In genomic region chr20:8018928-8019177, GRCh38 we compare ENCODE assay signal across 8 cellular contexts. TPM values are rescaled to one million over a fixed set of nuclear protein-coding genes. Genes with fewer than 3 reads are reported as not detected.
DNase-seq lines count a peak whose midpoint lies in the region; ATAC-seq and TF ChIP-seq lines count a peak whose summit lies in the region.

No MANE protein-coding gene starts in this region.

- intact Hi-C loops in sigmoid colon (cut with DNase I), result loop anchor here (10.0 kb wide), 1 partner anchor 84 kb away; no protein-coding TSS in a partner anchor

- 0 to 1% methylated on average over 11 of the region's 11 CpGs for WGBS in sigmoid colon, 2 donors

- no peak overlapping the region for H3K27ac Mint-ChIP-seq in GM23338

- H3K36me3 ChIP-seq in GM23338 (ENCODE audit: insufficient read depth) (no peaks in the 10 kb centered on the region), cardiac muscle cell (no peaks in the 10 kb centered on the region), sigmoid colon (no peaks in the 10 kb centered on the region)

- no peaks in the 10 kb centered on the region for H3K79me2 ChIP-seq in GM23338 (replicated peaks; ENCODE audit: insufficient read depth)

- H3K4me1 ChIP-seq in GM23338 (ENCODE audit: insufficient read depth) (peaks cover 4% of the 10 kb centered on the region), cardiac muscle cell (ENCODE audit: low read depth) (peaks cover 41% of the 10 kb centered on the region), sigmoid colon (peaks cover 0 to 47% (median 40%) of the 10 kb centered on the region in 4 donors)

- peak overlapping the region; percentile 84 for H2AFZ ChIP-seq in GM23338

- peak overlapping the region; percentile 93 for H3K4me2 ChIP-seq in GM23338

- H3K36me3 Mint-ChIP-seq in GM23338 (ENCODE audit: low read depth), result no peaks in the 10 kb centered on the region; the same call in 2 of the 3 replicates

- no peaks in the 10 kb centered on the region for H3K9me3 ChIP-seq in cardiac muscle cell (ENCODE audit: low read depth)
- H3K9me3 ChIP-seq in sigmoid colon, result no peaks in the 10 kb centered on the region

- no peak for TF ChIP-seq EP300 in sigmoid colon (IDR thresholded peaks at IDR 0.05)

- no peak for TF ChIP-seq POLR2A in sigmoid colon (IDR thresholded peaks at IDR 0.05)

- H3K27me3 Mint-ChIP-seq in GM23338 (ENCODE audit: insufficient read depth, low read depth, poor library complexity), result peaks cover 3% of the 10 kb centered on the region

- H3K27me3 ChIP-seq in GM23338 (ENCODE audit: insufficient read depth), result no peaks in the 10 kb centered on the region
- H3K27me3 ChIP-seq in cardiac muscle cell, result no peaks in the 10 kb centered on the region
- H3K27me3 ChIP-seq in sigmoid colon, result no peaks in the 10 kb centered on the region

- H3K9me3 Mint-ChIP-seq in GM23338, result no peaks in the 10 kb centered on the region

- no peaks in the 10 kb centered on the region for H3F3A ChIP-seq in GM23338 (replicated peaks; ENCODE audit: low read depth)

- peak overlapping the region; percentile 88 for H3K4me3 Mint-ChIP-seq in GM23338

- H3K27ac ChIP-seq in GM23338 (ENCODE audit: low read depth) (no peak overlapping the region), VCaP (peak overlapping the region; percentile 98), cardiac muscle cell (peak overlapping the region; percentile 97), sigmoid colon (peak overlapping the region; percentile 95 to 100 (median 99))

- DNase-seq in NCI-H1436 (lab: John Stamatoyannopoulos, UW) (peak; percentile 44), NCI-H1436 treated with DMSO at 0.1 percent for 48 hours (lab: John Stamatoyannopoulos, UW) (no peak), GM23338 (ENCODE audit: low spot score) (no peak), LNCaP clone FGC (ENCODE audit: low read depth) (no peak), cardiac muscle cell (ENCODE audit: low read depth in 1 of 2, low spot score in 1 of 2) (peak; percentile 49 to 53), sigmoid colon (no peak), T1000 (lab: John Stamatoyannopoulos, UW) (no peak)

- peak overlapping the region; percentile 64 for H3K4me3 ChIP-seq in GM23338
- peak overlapping the region; percentile 73 for H3K4me3 ChIP-seq in LNCaP clone FGC (ENCODE audit: low read depth, low read length)
- peak overlapping the region; percentile 87 for H3K4me3 ChIP-seq in cardiac muscle cell
- H3K4me3 ChIP-seq in sigmoid colon, result peak overlapping the region; percentile 64 to 97 (median 80)

- H3K4me1 Mint-ChIP-seq in GM23338, result peaks cover 10% of the 10 kb centered on the region; the same call in 2 of the 3 replicates

- ATAC-seq in GM23338, result peak; percentile 20

- TF ChIP-seq CTCF in GM23338 (conservative IDR thresholded peaks at IDR 0.05; ENCODE audit: low read depth in 2 of 2), result no peak
- TF ChIP-seq CTCF in LNCaP clone FGC (IDR thresholded peaks at IDR 0.05; ENCODE audit: control insufficient read depth, extremely low read depth, insufficient read depth), result no peak
- no peak for TF ChIP-seq CTCF in VCaP (conservative IDR thresholded peaks at IDR 0.05)
- TF ChIP-seq CTCF in cardiac muscle cell (IDR thresholded peaks at IDR 0.05; ENCODE audit: low read depth, low read length), result no peak
- TF ChIP-seq CTCF in sigmoid colon (IDR thresholded peaks at IDR 0.05), result peak in 2 of 4 experiments; percentile 36 to 42

- 0 out of 2 replicates have a peak, but pooled peaks cover 4% of the 10 kb centered on the region for H4K20me1 ChIP-seq in GM23338 (replicated peaks; ENCODE audit: insufficient read depth)

- no peaks in the 10 kb centered on the region for H3K9me2 ChIP-seq in GM23338 (ENCODE audit: insufficient read depth)

TF ChIP-seq in GM23338, 12 proteins besides CTCF, POLR2A, EP300 and RAD21 (continues in another document):
- TF ChIP-seq EZH2phosphoT487 (IDR thresholded peaks at IDR 0.05; ENCODE audit: unreplicated experiment) (no peak), ZNF462 (CRISPR knock-in tag; IDR thresholded peaks at IDR 0.05) (no peak), REST (IDR thresholded peaks at IDR 0.05; ENCODE audit: unreplicated experiment) (no peak), CREB1 (CRISPR knock-in tag; IDR thresholded peaks at IDR 0.05; ENCODE audit: low read depth) (no peak), POLR2AphosphoS5 (IDR thresholded peaks at IDR 0.05; ENCODE audit: low read depth) (no peak)

RNA-seq across cellular contexts. Expression of gene TMX4, which starts 0.7 kb away (rescaled TPM):
- total RNA-seq in GM23338 (2014; rRNA removed; shearing (Covaris generic)), result 5.0 and 7.5 TPM in 2 replicates
- polyA plus RNA-seq in GM23338 (2016; fragmentation: Nextera tagmentation; extraction: Ambion mirVana) (2.1 and 2.5 TPM in 2 replicates), cardiac muscle cell (34.8 and 40.6 TPM in 2 replicates), sigmoid colon (10 to 100 TPM in 1 of 3 donors, 1 to 10 TPM in 2; 3.0 to 15.5 (median 5.4) TPM)
- total RNA-seq in cardiac muscle cell (33.9 and 42.2 TPM in 2 replicates), sigmoid colon (10 to 100 TPM; 63.4 to 93.8 (median 76.4) TPM)

Comparison
In these comparisons a context has a peak if more than half of its experiments do, and no peak if none do; other contexts are left out.
1. DNase-seq: peak in NCI-H1436 (single experiment) and cardiac muscle cell (2 of 2); none in NCI-H1436 treated with DMSO at 0.1 percent for 48 hours (single experiment), GM23338 (single experiment), LNCaP clone FGC (single experiment), sigmoid colon (single experiment) and T1000 (single experiment).
2. Peak in every context shown above with its lines, with median percentiles within 50 percentile points of each other: H3K4me3 ChIP-seq.